ENCODE assay signal across 1 cellular context in genomic region chr7:76201732-76202665, GRCh38.
TF ChIP-seq lines count a peak whose summit lies in the region.

SRRM3 (plus strand) TSS chr7:76201896; CDS start chr7:76235067, 33,171 bp downstream.

TF ChIP-seq in HepG2, 621 proteins besides CTCF, POLR2A, EP300 and RAD21 (continued from another document and continues in another):
- peak; percentile 74; the same call in 1 of the 2 replicates for TF ChIP-seq ZNF318 (CRISPR knock-in tag; IDR thresholded peaks at IDR 0.05)
- TF ChIP-seq NR1H2 (CRISPR knock-in tag; IDR thresholded peaks at IDR 0.05; ENCODE audit: borderline replicate concordance, low read depth): 0 out of 2 replicates have a peak, but pooled peaks have one; percentile 55
- TF ChIP-seq NR2C2 (CRISPR knock-in tag; IDR thresholded peaks at IDR 0.05; ENCODE audit: borderline replicate concordance): no peak
- TF ChIP-seq AKAP8 (CRISPR knock-in tag; IDR thresholded peaks at IDR 0.05): peak; percentile 90
- TF ChIP-seq KLF6 (CRISPR knock-in tag; IDR thresholded peaks at IDR 0.05): peak; percentile 100
- peak; percentile 85 for TF ChIP-seq CBX5 (CRISPR knock-in tag; IDR thresholded peaks at IDR 0.05; ENCODE audit: borderline replicate concordance)
- peak; percentile 51; the same call in 1 of the 2 replicates for TF ChIP-seq NAIF1 (CRISPR knock-in tag; IDR thresholded peaks at IDR 0.05; ENCODE audit: borderline replicate concordance)
- TF ChIP-seq MYNN (CRISPR knock-in tag; IDR thresholded peaks at IDR 0.05; ENCODE audit: low read depth): peak; percentile 96
- no peak for TF ChIP-seq ZNF737 (CRISPR knock-in tag; IDR thresholded peaks at IDR 0.05; ENCODE audit: borderline replicate concordance)
- TF ChIP-seq ZNF251 (CRISPR knock-in tag; IDR thresholded peaks at IDR 0.05): no peak
- no peak for TF ChIP-seq CHD4 (IDR thresholded peaks at IDR 0.05; ENCODE audit: borderline replicate concordance, low read length)
- TF ChIP-seq SIN3A (IDR thresholded peaks at IDR 0.05; ENCODE audit: borderline replicate concordance, low read depth, low read length): peak; percentile 90; the same call in 1 of the 2 replicates
- no peak for TF ChIP-seq NCOR1 (IDR thresholded peaks at IDR 0.05; ENCODE audit: borderline replicate concordance, low read length)
- peak; percentile 75; the same call in 1 of the 2 replicates for TF ChIP-seq ZNF878 (CRISPR knock-in tag; IDR thresholded peaks at IDR 0.05)
- no peak for TF ChIP-seq TBX3 (IDR thresholded peaks at IDR 0.05; ENCODE audit: borderline replicate concordance)
- peak; percentile 94; the same call in 1 of the 2 replicates for TF ChIP-seq ZNF431 (CRISPR knock-in tag; IDR thresholded peaks at IDR 0.05; ENCODE audit: borderline replicate concordance, low read depth)
- no peak for TF ChIP-seq SMARCE1 (IDR thresholded peaks at IDR 0.05; ENCODE audit: borderline replicate concordance)
- no peak for TF ChIP-seq ZNF280D (CRISPR knock-in tag; IDR thresholded peaks at IDR 0.05)
- peak; percentile 97 for TF ChIP-seq HES4 (CRISPR knock-in tag; IDR thresholded peaks at IDR 0.05; ENCODE audit: borderline replicate concordance)
- peak; percentile 99 for TF ChIP-seq SRY (CRISPR knock-in tag; IDR thresholded peaks at IDR 0.05)
- TF ChIP-seq SKI (IDR thresholded peaks at IDR 0.05; ENCODE audit: partially characterized antibody): no peak
- TF ChIP-seq SNAPC4 (CRISPR knock-in tag; IDR thresholded peaks at IDR 0.05): no peak
- TF ChIP-seq NFYB (CRISPR knock-in tag; IDR thresholded peaks at IDR 0.05): peak; percentile 33; the same call in 1 of the 2 replicates
- peak; percentile 82; the same call in 1 of the 2 replicates for TF ChIP-seq PAX8 (CRISPR knock-in tag; IDR thresholded peaks at IDR 0.05; ENCODE audit: borderline replicate concordance)
- TF ChIP-seq NR3C1 (CRISPR knock-in tag; IDR thresholded peaks at IDR 0.05): no peak
- TF ChIP-seq AGO2 (optimal IDR thresholded peaks at IDR 0.05; ENCODE audit: low read depth, low read length): no peak
- no peak for TF ChIP-seq POLR2AphosphoS5 (IDR thresholded peaks at IDR 0.05; ENCODE audit: low read depth, low read length)
- peak; percentile 81; the same call in 1 of the 2 replicates for TF ChIP-seq KLF12 (CRISPR knock-in tag; IDR thresholded peaks at IDR 0.05; ENCODE audit: borderline replicate concordance)
- no peak for TF ChIP-seq ZBTB46 (CRISPR knock-in tag; IDR thresholded peaks at IDR 0.05; ENCODE audit: borderline replicate concordance)
- TF ChIP-seq STAG1 (CRISPR knock-in tag; IDR thresholded peaks at IDR 0.05): peak; percentile 53
- TF ChIP-seq ZNF557 (CRISPR knock-in tag; IDR thresholded peaks at IDR 0.05): peak; percentile 95; the same call in 1 of the 2 replicates
- peak; percentile 97 for TF ChIP-seq POGZ (CRISPR knock-in tag; IDR thresholded peaks at IDR 0.05)
- no peak for TF ChIP-seq NFE2L2 (IDR thresholded peaks at IDR 0.05; ENCODE audit: low read length)
- peak; percentile 87 for TF ChIP-seq IKZF5 (CRISPR knock-in tag; IDR thresholded peaks at IDR 0.05)
- peak; percentile 77; the same call in 1 of the 2 replicates for TF ChIP-seq XBP1 (CRISPR knock-in tag; IDR thresholded peaks at IDR 0.05)
- TF ChIP-seq DNMT1 (CRISPR knock-in tag; IDR thresholded peaks at IDR 0.05): peak; percentile 99
- peak; percentile 90; the same call in 1 of the 2 replicates for TF ChIP-seq ZNF552 (CRISPR knock-in tag; IDR thresholded peaks at IDR 0.05; ENCODE audit: borderline replicate concordance)
- peak; percentile 84; the same call in 1 of the 2 replicates for TF ChIP-seq CENPBD1 (CRISPR knock-in tag; IDR thresholded peaks at IDR 0.05; ENCODE audit: borderline replicate concordance, low read depth)
- TF ChIP-seq ZNF512 (CRISPR knock-in tag; IDR thresholded peaks at IDR 0.05): no peak
- TF ChIP-seq PCBP1 (IDR thresholded peaks at IDR 0.05; ENCODE audit: borderline replicate concordance, low read depth, low read length): no peak
